ENCODE assay signal across 19 cellular contexts in genomic region chr2:75680402-75680801, GRCh38. TPM values are rescaled to one million over a fixed set of nuclear protein-coding genes. Genes with fewer than 3 reads are reported as not detected.
DNase-seq lines count a peak whose midpoint lies in the region; ATAC-seq and TF ChIP-seq lines count a peak whose summit lies in the region.
"Had no signal": no experiment of that assay in that cellular context is flagged by ENCODE, and none has a peak within 500 bp of the region (broad histone marks: within the 10 kb centered on the region; RNA-seq: fewer than 3 reads in every experiment).

No MANE protein-coding gene starts in this region.

- H3K27ac ChIP-seq in 22Rv1: peak overlapping the region; percentile 6; the same call in 1 of the 2 replicates
- H3K27ac ChIP-seq: BLaER1, HL-60 had no signal

- CTCF ChIA-PET in WTC11 (lab: Charles Lee): interaction anchor here (0.6 kb wide), 1 partner anchor 306 kb away, joined by 3 read pairs; no protein-coding TSS in a partner anchor

- H3K9me3 Mint-ChIP-seq in WTC11: no peaks in the 10 kb centered on the region
- peaks cover 19% of the 10 kb centered on the region for H3K9me3 Mint-ChIP-seq in mesothelial cell of epicardium
- H3K9me3 Mint-ChIP-seq: GM23338, IgD-negative memory B cell had no signal

- H3K27ac Mint-ChIP-seq in WTC11 (peak overlapping the region; percentile 5; the same call in 1 of the 2 replicates), mesothelial cell of epicardium (peak overlapping the region; percentile 55)
- H3K27ac Mint-ChIP-seq: GM23338 had no signal

- peak; percentile 27 for DNase-seq in NCI-H1105 treated with DMSO at 0.1 percent for 48 hours (lab: John Stamatoyannopoulos, UW)
- no peak for DNase-seq in NCI-H1105 (lab: John Stamatoyannopoulos, UW)
- no peak for DNase-seq in WTC11 (ENCODE audit: low spot score)
- DNase-seq in mesothelial cell of epicardium (ENCODE audit: low spot score in 2 of 2, unreplicated experiment in 2 of 2): no peak
- DNase-seq in SHP77 (lab: John Stamatoyannopoulos, UW): no peak
- DNase-seq: DMS 273 treated with DMSO at 0.1 percent for 48 hours, NCI-H1436, NCI-H2029 treated with DMSO at 0.1 percent for 48 hours, NCI-H2227 treated with DMSO at 0.1 percent for 48 hours, NCI-H526, SHP77 treated with DMSO at 0.1 percent for 48 hours had no signal

- H3K36me3 Mint-ChIP-seq in WTC11 (peaks cover 30% of the 10 kb centered on the region), mesothelial cell of epicardium (peaks cover 37% of the 10 kb centered on the region)

- ATAC-seq in WTC11 (no peak), GM21528 (IDR thresholded peaks at IDR 0.05; ENCODE audit: low FRiP score, unreplicated experiment) (no peak), HG03342 (IDR thresholded peaks at IDR 0.05; ENCODE audit: unreplicated experiment) (no peak)
- ATAC-seq: GM23338, HCT116 had no signal

- TF ChIP-seq CTCF in 22Rv1 (IDR thresholded peaks at IDR 0.05) (no peak), WTC11 (IDR thresholded peaks at IDR 0.05) (no peak), mesothelial cell of epicardium (IDR thresholded peaks at IDR 0.05; ENCODE audit: unreplicated experiment) (no peak)

- POLR2A ChIA-PET in WTC11 (lab: Charles Lee): no interaction called here

- no peaks in the 10 kb centered on the region for H3K4me1 Mint-ChIP-seq in WTC11
- H3K4me1 Mint-ChIP-seq in mesothelial cell of epicardium: peaks cover 5% of the 10 kb centered on the region
- H3K4me1 Mint-ChIP-seq: GM23338 had no signal

- no peaks in the 10 kb centered on the region for H3K27me3 Mint-ChIP-seq in WTC11 (ENCODE audit: low read depth)
- no peaks in the 10 kb centered on the region for H3K27me3 Mint-ChIP-seq in mesothelial cell of epicardium (ENCODE audit: low read depth)
- H3K27me3 Mint-ChIP-seq: IgD-negative memory B cell had no signal

- no peak overlapping the region for H3K4me3 Mint-ChIP-seq in WTC11
- H3K4me3 Mint-ChIP-seq in mesothelial cell of epicardium: no peak overlapping the region
- H3K4me3 Mint-ChIP-seq: GM23338, IgD-negative memory B cell had no signal

TF ChIP-seq in WTC11, 78 proteins besides CTCF, POLR2A, EP300 and RAD21:
- TF ChIP-seq MAX (CRISPR knock-in tag; IDR thresholded peaks at IDR 0.05) (no peak), ARID4B (CRISPR knock-in tag; IDR thresholded peaks at IDR 0.05; ENCODE audit: borderline replicate concordance) (no peak), MLX (CRISPR knock-in tag; IDR thresholded peaks at IDR 0.05) (no peak), FOXP1 (CRISPR knock-in tag; IDR thresholded peaks at IDR 0.05; ENCODE audit: borderline replicate concordance) (no peak), TCF7 (CRISPR knock-in tag; IDR thresholded peaks at IDR 0.05; ENCODE audit: low read depth) (no peak), TP53 (CRISPR knock-in tag; IDR thresholded peaks at IDR 0.05) (no peak)

RNA-seq across cellular contexts. Expression of gene GCFC2, which starts 30.3 kb away (rescaled TPM):
- 12.5 to 16.4 TPM (median 14.4 TPM) in 3 replicates for total RNA-seq in WTC11 (2021)
- total RNA-seq in mesothelial cell of epicardium: 32.0 to 35.7 TPM (median 34.6 TPM) in 3 replicates

RNA-seq across cellular contexts. Expression of gene MRPL19, which starts 33.8 kb away (rescaled TPM):
- total RNA-seq in WTC11 (2021) (65.8 to 71.3 TPM (median 70.0 TPM) in 3 replicates), mesothelial cell of epicardium (47.6 to 51.7 TPM (median 49.9 TPM) in 3 replicates)
